8 cellular contexts compared by ENCODE assay signal in the genomic region with DNA sequence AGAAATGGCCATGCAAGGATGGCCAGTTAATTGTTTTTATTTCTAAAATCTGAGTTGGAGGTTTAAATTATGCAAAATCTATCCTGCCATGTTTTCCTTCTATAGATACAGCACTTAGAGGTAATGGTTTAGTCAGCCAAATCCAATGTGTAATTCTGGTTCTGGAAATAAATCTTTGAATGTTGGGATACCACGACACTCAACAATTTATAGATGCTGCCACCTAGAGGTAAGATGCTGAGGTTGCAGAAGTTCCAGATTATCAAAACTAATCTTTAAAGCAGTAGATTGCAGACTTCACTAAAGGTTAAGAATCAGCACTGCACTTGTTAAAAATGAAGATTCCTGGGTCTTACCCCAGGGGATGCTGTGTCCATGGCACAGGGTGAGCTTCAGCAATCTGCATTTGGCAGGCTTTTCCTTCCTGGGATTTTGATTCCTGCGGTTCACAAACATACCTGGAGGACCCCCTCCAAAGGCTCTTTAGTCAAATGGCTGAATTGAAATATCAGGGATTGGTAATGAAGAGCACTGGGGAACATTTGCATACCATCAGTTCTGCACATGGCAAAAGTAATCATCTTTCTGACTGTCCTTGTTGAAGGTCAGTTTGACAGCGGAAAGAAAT. TPM values are rescaled to one million over a fixed set of nuclear protein-coding genes. Genes with fewer than 3 reads are reported as not detected.
DNase-seq lines count a peak whose midpoint lies in the region; ATAC-seq and TF ChIP-seq lines count a peak whose summit lies in the region.

No MANE protein-coding gene starts in this region.

- no peaks in the 10 kb centered on the region for H3K36me3 ChIP-seq in OCI-LY7 (ENCODE audit: insufficient read depth, low read length)
- H3K36me3 ChIP-seq in smooth muscle cell (ENCODE audit: low read depth) = no peaks in the 10 kb centered on the region

- no peak overlapping the region for H2AFZ ChIP-seq in OCI-LY7 (ENCODE audit: low read length)
- peak overlapping the region; percentile 7 for H2AFZ ChIP-seq in smooth muscle cell (ENCODE audit: low read depth)

- POLR2A ChIA-PET in OCI-LY7 (lab: Charles Lee) = no interaction called here

- H3F3A ChIP-seq in smooth muscle cell (ENCODE audit: low read depth) = no peaks in the 10 kb centered on the region

- H3K9ac ChIP-seq in smooth muscle cell (ENCODE audit: low read depth) = no peak overlapping the region

- no peaks in the 10 kb centered on the region for H3K9me2 ChIP-seq in OCI-LY7 (ENCODE audit: insufficient read depth, low read length)

- H3K4me2 ChIP-seq in OCI-LY7 (ENCODE audit: low read length) (no peak overlapping the region), smooth muscle cell (no peak overlapping the region)

- no peak overlapping the region for H3K27ac ChIP-seq in OCI-LY7 (ENCODE audit: low read depth, low read length, poor library complexity, severe bottlenecking)
- H3K27ac ChIP-seq in smooth muscle cell (ENCODE audit: low read depth) = no peak overlapping the region

- no peaks in the 10 kb centered on the region for H4K20me1 ChIP-seq in OCI-LY7 (ENCODE audit: insufficient read depth, low read length)
- H4K20me1 ChIP-seq in smooth muscle cell (ENCODE audit: low read depth) = no peaks in the 10 kb centered on the region

- no peaks in the 10 kb centered on the region for H3K27me3 ChIP-seq in smooth muscle cell (ENCODE audit: low read depth)

- BruUV-seq in OCI-LY7 (replicated peaks; lab: Mats Ljungman, UMichigan) = no TSS peak

- CTCF ChIA-PET in OCI-LY7 (lab: Charles Lee; ENCODE audit: unreplicated experiment) = no interaction called here

- WGBS in smooth muscle cell (ENCODE audit: low lambda C conversion rate) = 72% methylated on average over 3 of the region's 3 CpGs

- H3K4me3 ChIP-seq in OCI-LY7 (ENCODE audit: low read depth, low read length, poor library complexity, severe bottlenecking) (no peak overlapping the region), fibroblast of the aortic adventitia (ENCODE audit: low read depth, low read length) (no peak overlapping the region), smooth muscle cell (no peak overlapping the region)

- H3K79me2 ChIP-seq in OCI-LY7 (ENCODE audit: insufficient read depth, low read depth, low read length) (no peaks in the 10 kb centered on the region), smooth muscle cell (ENCODE audit: low read depth) (no peaks in the 10 kb centered on the region)

- H3K9me3 ChIP-seq in OCI-LY7 (ENCODE audit: low read length) (no peaks in the 10 kb centered on the region), smooth muscle cell (replicated peaks; ENCODE audit: low read depth) (no peaks in the 10 kb centered on the region)

- DNase-seq in COLO829 (ENCODE audit: low spot score) (peak; percentile 56), OCI-LY7 (ENCODE audit: low spot score) (peak; percentile 44), fibroblast of the aortic adventitia (ENCODE audit: low read depth) (peak; percentile 45), smooth muscle cell (lab: John Stamatoyannopoulos, UW; ENCODE audit: unreplicated experiment) (no peak), GM19238 (ENCODE audit: insufficient read length, low spot score) (no peak), SHP77 treated with DMSO at 0.1 percent for 48 hours (lab: John Stamatoyannopoulos, UW) (no peak)
- DNase-seq in stimulated activated CD4-positive, alpha-beta T cell treated with anti-CD3 and anti-CD28 coated beads, Interleukin-4, amount 100 ng/mL, for 24 hours = no peak

- ATAC-seq in GM21576 (IDR thresholded peaks at IDR 0.05; ENCODE audit: unreplicated experiment) = peak; percentile 50

- intact Hi-C loops in OCI-LY7 (cut with micrococcal nuclease; ENCODE audit: unreplicated experiment) = loop anchor here (1.0 to 5.0 kb wide), 2 partner anchors 72 to 509 kb away; no protein-coding TSS in a partner anchor

- TF ChIP-seq CTCF in OCI-LY7 (conservative IDR thresholded peaks at IDR 0.05; ENCODE audit: low read length) (peak; percentile 92), fibroblast of the aortic adventitia (IDR thresholded peaks at IDR 0.05; ENCODE audit: insufficient read depth, low read length) (peak; percentile 70), smooth muscle cell (IDR thresholded peaks at IDR 0.05; ENCODE audit: borderline replicate concordance, insufficient read depth, poor library complexity, severe bottlenecking) (peak; percentile 62)

- H3K4me1 ChIP-seq in OCI-LY7 (ENCODE audit: insufficient read depth, low read length, poor library complexity, severe bottlenecking) (no peaks in the 10 kb centered on the region), smooth muscle cell (ENCODE audit: low read depth) (no peaks in the 10 kb centered on the region)

RNA-seq across cellular contexts. Expression of gene ANO4, which starts 53.4 kb away (rescaled TPM):
- total RNA-seq in OCI-LY7 (2014; rRNA removed; shearing (Covaris generic)) = not detected in 2 replicates
- total RNA-seq in OCI-LY7 (2022) (not detected in 2 replicates), fibroblast of the aortic adventitia (ENCODE audit: low replicate concordance) (0.18 and 1.6 TPM in 2 replicates), smooth muscle cell (49.0 and 51.7 TPM in 2 replicates)
- 25.6 and 27.3 TPM in 2 replicates for polyA plus RNA-seq in smooth muscle cell

Comparison
In these comparisons a context has a peak if more than half of its experiments do, and no peak if none do; other contexts are left out.
1. DNase-seq: peak in COLO829 (single experiment), OCI-LY7 (single experiment) and fibroblast of the aortic adventitia (single experiment); none in smooth muscle cell (single experiment), GM19238 (single experiment), SHP77 treated with DMSO at 0.1 percent for 48 hours (single experiment) and stimulated activated CD4-positive, alpha-beta T cell treated with anti-CD3 and anti-CD28 coated beads, Interleukin-4, amount 100 ng/mL, for 24 hours (single experiment).
2. RNA of gene ANO4, which starts 53.4 kb away (total RNA-seq): 49.0 to 51.7 TPM in smooth muscle cell; 0.18 to 1.6 TPM in fibroblast of the aortic adventitia and not detected in OCI-LY7; every median in the first group is over 10 times any median in the second.
3. Peak in every context shown above with its lines, with median percentiles within 50 percentile points of each other: CTCF ChIP-seq.